Comparison of ENCODE assay signal across 9 cellular contexts in the genomic region with DNA sequence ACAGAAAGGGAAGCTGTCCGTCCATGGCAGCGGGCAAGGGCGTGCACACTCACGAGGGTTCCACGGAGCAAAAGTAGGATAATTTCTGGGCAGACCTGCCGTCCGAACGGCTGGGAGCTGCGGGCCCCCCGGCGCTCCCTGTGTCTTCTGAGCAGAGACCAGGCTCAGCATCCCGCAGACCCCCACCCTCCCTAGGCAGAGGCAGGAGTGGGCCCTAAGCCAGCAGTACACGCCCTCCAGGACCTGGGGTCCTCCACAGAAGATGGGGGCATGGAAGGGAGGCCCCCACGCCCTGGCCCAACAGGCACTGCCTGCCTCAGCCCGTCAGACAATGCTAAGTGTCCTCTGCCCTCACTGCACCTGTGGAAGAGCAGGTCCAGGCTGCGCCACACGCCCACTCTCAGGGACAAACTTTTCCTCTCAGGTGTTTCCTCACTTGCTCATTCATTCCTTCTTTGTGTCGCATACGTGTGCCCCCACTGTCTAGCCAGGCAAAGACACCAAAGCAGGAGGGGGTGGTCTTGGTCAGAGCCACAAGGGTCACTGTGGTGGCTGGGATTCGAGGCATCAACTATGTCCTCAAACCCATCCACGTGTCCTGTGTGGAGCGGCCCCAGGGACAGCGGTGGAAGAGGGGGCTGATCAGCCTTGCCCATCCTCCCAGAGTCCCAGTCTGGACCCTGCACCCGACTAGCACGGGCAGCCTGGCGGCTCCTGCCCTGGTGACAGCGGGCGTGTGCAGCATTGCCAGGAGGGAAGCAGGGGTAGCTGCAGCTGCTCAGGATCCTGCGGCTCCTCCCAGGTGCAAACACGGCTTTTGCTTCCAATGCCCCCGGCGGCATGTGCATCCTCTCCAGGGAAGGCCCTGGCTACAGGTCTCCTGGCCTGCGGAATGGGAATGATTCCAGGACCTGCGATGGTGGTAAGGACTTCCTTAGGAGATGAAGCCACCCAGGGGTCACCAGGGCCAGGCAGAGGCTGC. TPM values are rescaled to one million over a fixed set of nuclear protein-coding genes. Genes with fewer than 3 reads are reported as not detected.
DNase-seq lines count a peak whose midpoint lies in the region; ATAC-seq and TF ChIP-seq lines count a peak whose summit lies in the region.
"Had no signal": no experiment of that assay in that cellular context is flagged by ENCODE, and none has a peak within 500 bp of the region (broad histone marks: within the 10 kb centered on the region; RNA-seq: fewer than 3 reads in every experiment).

No MANE protein-coding gene starts in this region.

- 80 to 85% methylated on average over 13 to 34 of the region's 34 CpGs for WGBS in body of pancreas, 2 donors

- no peak for TF ChIP-seq POLR2A in body of pancreas (IDR thresholded peaks at IDR 0.05)
- no peak for TF ChIP-seq POLR2A in uterus (IDR thresholded peaks at IDR 0.05)

- intact Hi-C loops in body of pancreas (cut with DNase I), result no loop called here
- intact Hi-C loops in uterus (cut with DNase I; ENCODE audit: low total_unique reads), result no loop called here

- H3K9me3 ChIP-seq in body of pancreas (no peaks in the 10 kb centered on the region), uterus (no peaks in the 10 kb centered on the region)

- ATAC-seq in body of pancreas (no peak), HG03039 (IDR thresholded peaks at IDR 0.05; ENCODE audit: unreplicated experiment) (no peak), HG03159 (IDR thresholded peaks at IDR 0.05; ENCODE audit: unreplicated experiment) (no peak)

- H3K27me3 ChIP-seq in body of pancreas (no peaks in the 10 kb centered on the region), uterus (no peaks in the 10 kb centered on the region)

- H3K27ac ChIP-seq in body of pancreas (no peak overlapping the region), uterus (peak overlapping the region in 1 of 2 donors; percentile 89)

- H3K4me1 ChIP-seq in body of pancreas, result peaks cover 32% of the 10 kb centered on the region
- peaks cover 0 to 16% of the 10 kb centered on the region in 2 donors for H3K4me1 ChIP-seq in uterus

- no peaks in the 10 kb centered on the region for H3K36me3 ChIP-seq in body of pancreas (replicated peaks in 1 of 2; ENCODE audit: insufficient read depth in 1 of 2, low read depth in 2 of 2)
- no peaks in the 10 kb centered on the region for H3K36me3 ChIP-seq in uterus

- peak; percentile 62 for DNase-seq in activated effector memory CD4-positive, alpha-beta T cell treated with anti-CD3 and anti-CD28 coated beads, Interleukin-2, amount 50 U/mL, for 16 hours
- no peak for DNase-seq in activated effector memory CD4-positive, alpha-beta T cell treated with Interleukin-2 at 50 U/mL for 16 hours
- DNase-seq in body of pancreas, result peak in 3 of 4 donors; percentile 7 to 18 (median 11)
- peak; percentile 79 for DNase-seq in mesenteric fat pad (ENCODE audit: low spot score)
- DNase-seq in uterus, result peak; percentile 14 to 15
- DNase-seq in GM19238 (ENCODE audit: insufficient read length, low spot score), result no peak
- DNase-seq: NCI-H2029 had no signal

- H3K4me3 ChIP-seq in body of pancreas (no peak overlapping the region), uterus (no peak overlapping the region)

- TF ChIP-seq CTCF in body of pancreas (IDR thresholded peaks at IDR 0.05) (no peak), uterus (IDR thresholded peaks at IDR 0.05) (no peak)

RNA-seq across cellular contexts. Expression of gene GPC1, which starts 2.4 kb away (rescaled TPM):
- total RNA-seq in body of pancreas (10 to 100 TPM; 23.3 to 30.7 TPM), mesenteric fat pad (82.5 TPM), uterus (10 to 100 TPM in 3 of 4 donors, under 1 TPM in 1; 0.88 to 62.2 (median 43.4) TPM)

Comparison
In these comparisons a context has a peak if more than half of its experiments do, and no peak if none do; other contexts are left out.
1. DNase-seq: peak in activated effector memory CD4-positive, alpha-beta T cell treated with anti-CD3 and anti-CD28 coated beads, Interleukin-2, amount 50 U/mL, for 16 hours (single experiment), body of pancreas (3 of 4), mesenteric fat pad (single experiment) and uterus (2 of 2); none in activated effector memory CD4-positive, alpha-beta T cell treated with Interleukin-2 at 50 U/mL for 16 hours (single experiment) and GM19238 (single experiment).